Comparison of ENCODE assay signal across 11 cellular contexts in the genomic region with DNA sequence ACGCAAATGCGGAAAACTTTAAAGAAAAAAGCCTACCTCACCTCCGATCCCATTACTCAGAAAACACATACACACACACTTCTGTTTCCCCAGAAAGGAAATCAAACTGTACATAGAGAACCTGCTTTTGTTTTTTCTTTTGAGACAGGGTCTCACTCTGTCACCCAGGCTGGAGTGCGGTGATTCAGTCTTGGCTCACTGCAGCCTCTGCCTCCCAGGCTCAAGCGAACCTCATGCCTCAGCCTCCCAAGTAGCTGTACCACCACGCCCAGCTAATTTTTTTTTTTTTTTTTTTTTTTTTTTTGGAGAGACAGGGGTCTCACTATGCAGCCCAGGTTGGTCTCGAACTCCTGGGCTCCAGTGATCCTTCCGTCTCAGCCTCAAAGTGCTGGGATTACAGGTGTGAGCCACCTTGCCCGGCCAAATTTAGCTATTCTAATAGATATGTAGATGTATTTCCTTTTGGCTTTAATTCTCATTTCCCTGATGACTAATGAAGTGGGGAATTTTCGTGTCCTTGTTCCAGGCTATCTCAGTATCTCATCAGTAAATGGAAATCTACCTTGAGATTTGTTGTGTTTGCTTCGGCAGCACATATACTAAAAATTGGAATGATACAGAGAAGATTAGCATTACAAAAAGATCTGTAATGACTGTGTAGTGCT. TPM values are rescaled to one million over a fixed set of nuclear protein-coding genes. Genes with fewer than 3 reads are reported as not detected.
DNase-seq lines count a peak whose midpoint lies in the region; ATAC-seq and TF ChIP-seq lines count a peak whose summit lies in the region.
"Had no signal": no experiment of that assay in that cellular context is flagged by ENCODE, and none has a peak within 500 bp of the region (broad histone marks: within the 10 kb centered on the region; RNA-seq: fewer than 3 reads in every experiment).

No MANE protein-coding gene starts in this region.

- peaks cover 43% of the 10 kb centered on the region for H3K4me1 Mint-ChIP-seq in activated naive CD8-positive, alpha-beta T cell treated with anti-CD3 and anti-CD28 coated beads for 36 hours
- H3K4me1 Mint-ChIP-seq in chondrocyte (ENCODE audit: low read depth): peaks cover 12% of the 10 kb centered on the region

- peak overlapping the region; percentile 59 for H3K4me3 Mint-ChIP-seq in activated naive CD8-positive, alpha-beta T cell treated with anti-CD3 and anti-CD28 coated beads for 36 hours
- H3K4me3 Mint-ChIP-seq in chondrocyte (ENCODE audit: unreplicated experiment): no peak overlapping the region

- H3K27ac ChIP-seq in C4-2B: peak overlapping the region; percentile 88

- ATAC-seq in HG03565 (IDR thresholded peaks at IDR 0.05; ENCODE audit: unreplicated experiment): no peak
- ATAC-seq: left colon had no signal

- H3K9me3 Mint-ChIP-seq in activated naive CD8-positive, alpha-beta T cell treated with anti-CD3 and anti-CD28 coated beads for 36 hours: peaks cover 6% of the 10 kb centered on the region
- H3K9me3 Mint-ChIP-seq in chondrocyte (ENCODE audit: low read depth): peaks cover 4% of the 10 kb centered on the region

- H3K36me3 Mint-ChIP-seq in activated naive CD8-positive, alpha-beta T cell treated with anti-CD3 and anti-CD28 coated beads for 36 hours: peaks cover 8% of the 10 kb centered on the region
- peaks cover 2% of the 10 kb centered on the region for H3K36me3 Mint-ChIP-seq in chondrocyte (ENCODE audit: low read depth)

- DNase-seq in HT1080 (ENCODE audit: low read depth) (peak; percentile 38), lung microvascular endothelial cell (ENCODE audit: low read depth in 2 of 2) (peak; percentile 69 to 77), NCI-H345 (lab: John Stamatoyannopoulos, UW) (no peak), SKM-1 (lab: John Stamatoyannopoulos, UW; ENCODE audit: unreplicated experiment) (no peak), chondrocyte (ENCODE audit: low spot score) (no peak)
- no peak for DNase-seq in activated naive CD8-positive, alpha-beta T cell treated with anti-CD3 and anti-CD28 coated beads for 36 hours
- DNase-seq: left colon, NCI-H2081 treated with DMSO at 0.1 percent for 48 hours, posterior cingulate gyrus had no signal

- TF ChIP-seq CTCF in C4-2B (conservative IDR thresholded peaks at IDR 0.05): no peak
- TF ChIP-seq CTCF in chondrocyte (IDR thresholded peaks at IDR 0.05): no peak

- H3K27ac Mint-ChIP-seq in activated naive CD8-positive, alpha-beta T cell treated with anti-CD3 and anti-CD28 coated beads for 36 hours: peak overlapping the region; percentile 86
- no peak overlapping the region for H3K27ac Mint-ChIP-seq in chondrocyte (ENCODE audit: unreplicated experiment)

- H3K27me3 Mint-ChIP-seq in activated naive CD8-positive, alpha-beta T cell treated with anti-CD3 and anti-CD28 coated beads for 36 hours: no peaks in the 10 kb centered on the region
- no peaks in the 10 kb centered on the region for H3K27me3 Mint-ChIP-seq in chondrocyte (ENCODE audit: low read depth)

RNA-seq across cellular contexts. Expression of gene EEIG1, which starts 25.7 kb away (rescaled TPM):
- 3.4 and 6.8 TPM in 2 replicates for total RNA-seq in HT1080 (2014; rRNA removed; shearing (Covaris generic))
- 10.2 and 10.7 TPM in 2 replicates for polyA plus RNA-seq in HT1080 (2015; cell fraction: cytosol; rRNA removed)
- polyA plus RNA-seq in HT1080 (2015; cell fraction: nucleus; rRNA removed): 7.0 and 8.1 TPM in 2 replicates
- total RNA-seq in activated naive CD8-positive, alpha-beta T cell treated with anti-CD3 and anti-CD28 coated beads for 36 hours: 10 to 100 TPM; 77.2 to 83.8 TPM
- 10.2 and 24.2 TPM in 2 replicates for total RNA-seq in lung microvascular endothelial cell
- 39.4 to 63.0 TPM (median 61.8 TPM) in 3 replicates for total RNA-seq in chondrocyte

Comparison
In these comparisons a context has a peak if more than half of its experiments do, and no peak if none do; other contexts are left out.
1. DNase-seq: peak in HT1080 (single experiment) and lung microvascular endothelial cell (2 of 2); none in activated naive CD8-positive, alpha-beta T cell treated with anti-CD3 and anti-CD28 coated beads for 36 hours (single experiment), NCI-H345 (single experiment), SKM-1 (single experiment) and chondrocyte (single experiment).